In the genomic region with DNA sequence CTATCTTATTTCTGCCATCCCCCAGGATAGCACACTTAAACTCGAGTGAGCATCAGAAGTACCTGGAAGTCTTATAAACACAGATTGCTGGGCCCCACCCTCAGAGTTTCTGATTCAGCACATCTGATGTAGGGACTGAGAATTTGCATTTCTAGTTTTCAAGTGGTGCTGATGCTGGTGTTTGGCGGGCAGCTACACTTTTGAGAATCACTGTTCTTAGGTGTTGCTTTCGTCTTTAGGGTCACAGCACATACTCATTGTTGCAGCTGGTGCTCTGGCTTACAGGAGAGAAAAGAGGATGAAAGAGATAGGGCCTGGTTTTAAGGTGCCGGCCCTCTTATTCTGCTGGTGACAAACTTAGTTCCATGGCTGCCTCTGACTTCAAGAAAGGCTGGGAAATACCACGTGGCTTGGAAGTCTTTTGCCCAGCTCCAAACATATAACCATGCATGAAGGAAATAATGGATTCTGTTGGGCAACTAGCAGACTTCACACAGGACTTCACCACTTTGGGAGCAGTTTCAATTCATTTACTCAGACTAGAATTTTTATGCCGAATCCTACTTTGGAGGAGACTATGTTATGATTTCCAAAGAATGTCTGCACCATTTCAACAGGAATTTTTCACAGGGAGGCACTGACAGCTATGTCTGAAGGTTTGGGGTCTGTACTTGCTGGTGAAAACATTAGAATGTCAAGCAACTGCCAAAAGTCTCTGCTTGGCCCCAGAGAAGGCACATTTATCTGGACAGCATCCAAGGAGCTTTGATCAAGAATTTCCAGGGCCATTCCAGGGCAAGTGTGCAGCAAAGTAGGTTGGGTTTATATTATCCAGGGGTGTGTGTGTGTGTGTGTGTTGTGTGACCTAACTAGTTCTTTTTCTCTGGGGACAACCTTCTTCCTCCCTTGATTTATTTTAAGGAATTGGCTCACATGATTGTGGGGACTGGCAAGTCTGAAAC, we compare ENCODE assay signal across 11 cellular contexts. TPM values are rescaled to one million over a fixed set of nuclear protein-coding genes. Genes with fewer than 3 reads are reported as not detected.
A peak's percentile ranks its signal among the peaks of the same experiment; 100 is the strongest.
DNase-seq lines count a peak whose midpoint lies in the region; ATAC-seq and TF ChIP-seq lines count a peak whose summit lies in the region.
"Had no signal": no experiment of that assay in that cellular context is flagged by ENCODE, and none has a peak within 500 bp of the region (broad histone marks: within the 10 kb centered on the region; RNA-seq: fewer than 3 reads in every experiment).

No MANE protein-coding gene starts in this region.

- ATAC-seq in GM21825 (IDR thresholded peaks at IDR 0.05; ENCODE audit: unreplicated experiment): peak; percentile 96
- ATAC-seq in left lung: peak; percentile 68
- ATAC-seq in naive thymus-derived CD8-positive, alpha-beta T cell: no peak
- ATAC-seq in naive thymus-derived CD4-positive, alpha-beta T cell: no peak
- ATAC-seq: stimulated activated naive CD8-positive, alpha-beta T cell treated with anti-CD3 and anti-CD28 coated beads, Interleukin-15, Interleukin-2, amounts not matched to agents 100 U/mL and 50 U/mL, for 24 hours had no signal

- H3K4me3 Mint-ChIP-seq in naive thymus-derived CD8-positive, alpha-beta T cell: no peak overlapping the region
- no peak overlapping the region for H3K4me3 Mint-ChIP-seq in naive thymus-derived CD4-positive, alpha-beta T cell

- CTCF ChIA-PET in naive thymus-derived CD4-positive, alpha-beta T cell (lab: Charles Lee): interaction anchor here (0.6 to 1.6 kb wide), 2 partner anchors 24 to 33 kb away, joined by 3 to 6 read pairs; no protein-coding TSS in a partner anchor

- TF ChIP-seq CTCF in GM12865 (IDR thresholded peaks at IDR 0.05; ENCODE audit: insufficient read depth, low read depth, low read length, missing control alignments) (no peak), left lung (IDR thresholded peaks at IDR 0.05) (no peak)

- H3K4me1 ChIP-seq in left lung: peaks cover 4 to 12% of the 10 kb centered on the region in 2 donors
- no peaks in the 10 kb centered on the region for H3K4me1 ChIP-seq in naive thymus-derived CD4-positive, alpha-beta T cell (ENCODE audit: control insufficient read depth in 2 of 2, insufficient read depth in 2 of 2, low read length in 2 of 2)

- H3K27me3 ChIP-seq in left lung: no peaks in the 10 kb centered on the region
- H3K27me3 ChIP-seq in naive thymus-derived CD4-positive, alpha-beta T cell (ENCODE audit: control insufficient read depth in 2 of 2, insufficient read depth in 2 of 2, low read length in 2 of 2): no peaks in the 10 kb centered on the region

- no peaks in the 10 kb centered on the region for H3K9me3 Mint-ChIP-seq in naive thymus-derived CD8-positive, alpha-beta T cell
- peaks cover 0 to 1% (median 0%) of the 10 kb centered on the region in 11 donors for H3K9me3 Mint-ChIP-seq in naive thymus-derived CD4-positive, alpha-beta T cell

- H3K4me1 Mint-ChIP-seq in naive thymus-derived CD8-positive, alpha-beta T cell: peaks cover 0 to 3% (median under 1%) of the 10 kb centered on the region in 4 donors
- H3K4me1 Mint-ChIP-seq in naive thymus-derived CD4-positive, alpha-beta T cell: no peaks in the 10 kb centered on the region

- H3K27ac ChIP-seq in left lung: peak overlapping the region; percentile 9 to 29
- no peak overlapping the region for H3K27ac ChIP-seq in naive thymus-derived CD4-positive, alpha-beta T cell (ENCODE audit: low read depth, low read length)
- H3K27ac ChIP-seq: C4-2B had no signal

- no peak overlapping the region for H3K4me3 ChIP-seq in GM12865 (ENCODE audit: low read depth, low read length)
- H3K4me3 ChIP-seq in left lung: no peak overlapping the region
- no peak overlapping the region for H3K4me3 ChIP-seq in naive thymus-derived CD4-positive, alpha-beta T cell (ENCODE audit: low read length)

- H3K27ac Mint-ChIP-seq in naive thymus-derived CD8-positive, alpha-beta T cell: no peak overlapping the region
- H3K27ac Mint-ChIP-seq in naive thymus-derived CD4-positive, alpha-beta T cell: no peak overlapping the region

- H3K27me3 Mint-ChIP-seq in naive thymus-derived CD8-positive, alpha-beta T cell: peaks cover 3 to 12% (median 5%) of the 10 kb centered on the region in 5 donors
- H3K27me3 Mint-ChIP-seq in naive thymus-derived CD4-positive, alpha-beta T cell: peaks cover 0 to 16% (median 7%) of the 10 kb centered on the region in 5 donors

- H3K9me3 ChIP-seq in left lung: no peaks in the 10 kb centered on the region
- no peaks in the 10 kb centered on the region for H3K9me3 ChIP-seq in naive thymus-derived CD4-positive, alpha-beta T cell (ENCODE audit: control insufficient read depth in 2 of 3, low read length in 3 of 3)

- no peaks in the 10 kb centered on the region for H3K36me3 Mint-ChIP-seq in naive thymus-derived CD8-positive, alpha-beta T cell
- H3K36me3 Mint-ChIP-seq in naive thymus-derived CD4-positive, alpha-beta T cell: peaks cover 0 to 3% (median 0%) of the 10 kb centered on the region in 5 donors

- H3K36me3 ChIP-seq in left lung: no peaks in the 10 kb centered on the region
- H3K36me3 ChIP-seq in naive thymus-derived CD4-positive, alpha-beta T cell (ENCODE audit: control insufficient read depth in 2 of 3, insufficient read depth in 3 of 3, low read length in 3 of 3): no peaks in the 10 kb centered on the region

- POLR2A ChIA-PET in naive thymus-derived CD8-positive, alpha-beta T cell (lab: Charles Lee): no interaction called here
- POLR2A ChIA-PET in naive thymus-derived CD4-positive, alpha-beta T cell (lab: Charles Lee): interaction anchor here (1.0 kb wide), 1 partner anchor 23 kb away, joined by 4 read pairs; no protein-coding TSS in a partner anchor

- peak; percentile 85 for DNase-seq in GM12865 (ENCODE audit: low read depth)
- DNase-seq in RPMI7951 (ENCODE audit: low read depth): peak; percentile 67
- no peak for DNase-seq in left lung
- DNase-seq in naive thymus-derived CD8-positive, alpha-beta T cell: no peak
- DNase-seq in cerebellum (ENCODE audit: low spot score): no peak
- no peak for DNase-seq in naive thymus-derived CD4-positive, alpha-beta T cell
- DNase-seq in activated CD4-positive, CD25-positive, alpha-beta regulatory T cell treated with anti-CD3 and anti-CD28 coated beads, Interleukin-2, amount 50 U/mL, for 72 hours: no peak
- DNase-seq: stimulated activated naive CD8-positive, alpha-beta T cell treated with anti-CD3 and anti-CD28 coated beads, Interleukin-15, Interleukin-2, amounts not matched to agents 100 U/mL and 50 U/mL, for 24 hours had no signal

- intact Hi-C loops in left lung (cut with DNase I): no loop called here
- intact Hi-C loops in naive thymus-derived CD4-positive, alpha-beta T cell (cut with micrococcal nuclease): no loop called here

RNA-seq across cellular contexts. Expression of a gene that starts 6.9 kb away (rescaled TPM):
- total RNA-seq in RPMI7951 (2014; rRNA removed; shearing (Covaris generic)): 26.4 and 27.0 TPM in 2 replicates
- 1 to 10 TPM; 8.0 to 9.4 TPM for total RNA-seq in left lung
- 1 to 10 TPM in 1 of 2 experiments, under 1 TPM in 1; 0.94 to 1.5 TPM for total RNA-seq in naive thymus-derived CD8-positive, alpha-beta T cell
- under 1 TPM; 0.44 to 0.84 (median 0.81) TPM for polyA plus RNA-seq in naive thymus-derived CD8-positive, alpha-beta T cell
- total RNA-seq in cerebellum: 9.8 TPM
- total RNA-seq in naive thymus-derived CD4-positive, alpha-beta T cell: 1 to 10 TPM in 2 of 5 experiments, under 1 TPM in 3; 0.82 to 1.5 (median 0.94) TPM
- under 1 TPM; 0.41 to 0.54 TPM for polyA plus RNA-seq in naive thymus-derived CD4-positive, alpha-beta T cell

RNA-seq across cellular contexts. Expression of a gene that starts 12.4 kb away (rescaled TPM):
- 79.9 and 94.1 TPM in 2 replicates for total RNA-seq in RPMI7951 (2014; rRNA removed; shearing (Covaris generic))
- total RNA-seq in left lung: 100 to 1,000 TPM; 123 to 164 TPM
- under 1 TPM; 0.52 to 0.77 TPM for total RNA-seq in naive thymus-derived CD8-positive, alpha-beta T cell
- not detected for polyA plus RNA-seq in naive thymus-derived CD8-positive, alpha-beta T cell
- 0.73 TPM for total RNA-seq in cerebellum
- total RNA-seq in naive thymus-derived CD4-positive, alpha-beta T cell: 1 to 10 TPM in 2 of 5 experiments, under 1 TPM in 3; 0.38 to 4.8 (median 0.56) TPM
- under 1 TPM in 1 of 2 donors, not detected in 1; 0.24 TPM for polyA plus RNA-seq in naive thymus-derived CD4-positive, alpha-beta T cell
- total RNA-seq: SK-MEL-5 had no signal

Comparison
In these comparisons a context has a peak if more than half of its experiments do, and no peak if none do; other contexts are left out.
1. DNase-seq: peak in GM12865 (single experiment) and RPMI7951 (single experiment); none in left lung (0 of 2), naive thymus-derived CD8-positive, alpha-beta T cell (0 of 10), cerebellum (single experiment), naive thymus-derived CD4-positive, alpha-beta T cell (0 of 9) and activated CD4-positive, CD25-positive, alpha-beta regulatory T cell treated with anti-CD3 and anti-CD28 coated beads, Interleukin-2, amount 50 U/mL, for 72 hours (single experiment).
2. ATAC-seq: peak in GM21825 (single experiment) and left lung (single experiment); none in naive thymus-derived CD8-positive, alpha-beta T cell (0 of 2) and naive thymus-derived CD4-positive, alpha-beta T cell (single experiment).
3. RNA of a gene that starts 12.4 kb away (total RNA-seq): 123 to 164 TPM in left lung and 79.9 to 94.1 TPM in RPMI7951; 0.52 to 0.77 TPM in naive thymus-derived CD8-positive, alpha-beta T cell, 0.73 TPM in cerebellum (single experiment) and 0.38 to 4.8 TPM in naive thymus-derived CD4-positive, alpha-beta T cell; every median in the first group is over 10 times any median in the second.